ENCODE assay signal across 7 cellular contexts in the genomic region with DNA sequence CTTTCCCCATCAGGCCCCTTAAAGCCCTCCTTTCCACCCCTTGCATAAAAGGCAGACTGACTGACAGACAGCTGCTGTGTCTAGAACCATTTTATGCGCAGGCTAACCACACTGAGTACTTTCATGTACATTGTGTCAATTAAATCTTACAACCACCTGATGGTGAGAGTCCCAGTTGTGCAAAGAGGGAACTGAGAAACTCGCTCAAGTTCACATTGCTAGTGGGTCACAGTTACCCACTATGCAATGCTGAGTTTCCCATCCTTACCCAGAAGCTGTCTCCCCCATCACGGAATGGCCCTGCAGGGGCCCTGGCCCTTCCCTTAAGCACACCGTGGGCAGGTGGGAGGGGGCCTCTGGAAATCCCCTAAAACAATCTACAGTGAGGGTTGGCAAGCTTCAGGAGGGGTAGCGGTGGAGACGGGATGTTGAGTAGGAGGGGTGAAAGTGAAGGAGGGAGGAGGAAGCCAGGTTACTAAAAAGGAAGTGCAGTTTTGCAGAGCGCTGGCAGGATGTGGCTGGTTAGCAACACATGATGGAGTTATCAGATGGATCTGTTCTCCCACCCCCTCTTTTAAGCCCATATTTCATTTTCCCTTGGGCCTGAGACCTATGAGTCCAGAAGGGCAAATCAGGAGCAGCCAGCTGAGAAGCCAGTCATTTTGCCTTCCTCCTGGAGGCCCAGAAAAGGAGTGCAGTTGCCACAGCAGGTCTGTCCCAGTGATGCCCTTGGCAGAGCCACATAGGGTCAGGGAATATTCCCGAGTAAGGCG. TPM values are rescaled to one million over a fixed set of nuclear protein-coding genes. Genes with fewer than 3 reads are reported as not detected.
A peak's percentile ranks its signal among the peaks of the same experiment; 100 is the strongest.
DNase-seq lines count a peak whose midpoint lies in the region; ATAC-seq and TF ChIP-seq lines count a peak whose summit lies in the region.

No MANE protein-coding gene starts in this region.

- H3K27me3 ChIP-seq in dorsolateral prefrontal cortex: no peaks in the 10 kb centered on the region

- H3K4me3 ChIP-seq in dorsolateral prefrontal cortex: no peak overlapping the region

- H3K27ac ChIP-seq in dorsolateral prefrontal cortex: peak overlapping the region in 10 of 59 donors; percentile 10 to 64 (median 34)

- DNase-seq in UCSD-AML1 (lab: John Stamatoyannopoulos, UW; ENCODE audit: unreplicated experiment) (peak; percentile 79), glomerular visceral epithelial cell (ENCODE audit: extremely low spot score) (no peak), dorsolateral prefrontal cortex (no peak)
- DNase-seq in effector CD4-positive, alpha-beta T cell: peak; percentile 69
- DNase-seq in stimulated activated CD4-positive, alpha-beta T cell treated with anti-CD3 and anti-CD28 coated beads, TNF-alpha, amount 100 ng/mL, for 4 hours (ENCODE audit: low read depth in 3 of 3): peak; percentile 52 to 57 (median 54)

- intact Hi-C loops in dorsolateral prefrontal cortex (cut with DNase I): no loop called here

- no peak for TF ChIP-seq CTCF in dorsolateral prefrontal cortex (IDR thresholded peaks at IDR 0.05 in 54 of 56, conservative IDR thresholded peaks at IDR 0.05 in 2 of 56; ENCODE audit: low read depth in 1 of 56, partially characterized antibody in 56 of 56)

- ATAC-seq in GM19328 (IDR thresholded peaks at IDR 0.05; ENCODE audit: unreplicated experiment): peak; percentile 47
- peak; percentile 57 for ATAC-seq in HG03139 (IDR thresholded peaks at IDR 0.05; ENCODE audit: unreplicated experiment)

RNA-seq across cellular contexts. Expression of a gene that starts 30.0 kb away (rescaled TPM):
- 10 to 100 TPM in 53 of 120 experiments, 1 to 10 TPM in 67; 4.8 to 16.1 (median 9.5) TPM for total RNA-seq in dorsolateral prefrontal cortex

Comparison
In these comparisons a context has a peak if more than half of its experiments do, and no peak if none do; other contexts are left out.
1. DNase-seq: peak in UCSD-AML1 (single experiment), effector CD4-positive, alpha-beta T cell (single experiment) and stimulated activated CD4-positive, alpha-beta T cell treated with anti-CD3 and anti-CD28 coated beads, TNF-alpha, amount 100 ng/mL, for 4 hours (3 of 3); none in glomerular visceral epithelial cell (single experiment) and dorsolateral prefrontal cortex (0 of 10).